In the genomic region with DNA sequence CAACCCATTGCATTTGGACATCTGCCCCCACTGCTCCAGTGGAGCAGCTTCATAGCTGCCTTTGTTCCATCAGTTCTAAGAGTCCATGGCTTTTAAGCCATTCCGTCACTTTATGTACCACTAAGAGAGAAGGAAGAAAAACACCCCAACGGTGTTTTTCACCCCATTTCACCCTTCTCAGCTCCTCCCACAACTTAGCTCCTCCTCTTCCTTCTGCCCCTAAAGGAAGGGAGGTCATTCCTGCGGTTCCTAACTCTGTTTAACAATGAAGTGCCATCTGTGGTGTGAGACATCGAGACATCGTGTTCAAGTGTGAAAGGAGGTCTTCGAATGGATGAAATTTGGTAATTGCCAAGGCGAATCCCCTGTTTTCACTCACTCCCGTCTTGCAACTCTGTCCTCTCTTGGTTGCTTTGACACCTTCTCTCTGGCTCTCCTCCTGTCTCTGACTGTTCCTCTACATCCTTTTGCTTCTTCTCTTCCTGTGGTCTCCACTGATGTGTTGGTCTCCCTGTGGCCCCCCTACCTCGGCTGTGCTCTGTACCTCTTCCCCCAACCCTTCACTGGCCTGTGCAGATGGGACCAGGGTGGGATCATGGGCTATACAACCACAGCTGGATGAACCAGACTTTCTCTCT, we compare ENCODE assay signal across 16 cellular contexts. TPM values are rescaled to one million over a fixed set of nuclear protein-coding genes. Genes with fewer than 3 reads are reported as not detected.
DNase-seq lines count a peak whose midpoint lies in the region; ATAC-seq and TF ChIP-seq lines count a peak whose summit lies in the region.
"Had no signal": no experiment of that assay in that cellular context is flagged by ENCODE, and none has a peak within 500 bp of the region (broad histone marks: within the 10 kb centered on the region; RNA-seq: fewer than 3 reads in every experiment).

No MANE protein-coding gene starts in this region.

- H3K27me3 Mint-ChIP-seq in GM23338 (ENCODE audit: insufficient read depth, low read depth, poor library complexity), result peaks cover 16% of the 10 kb centered on the region
- H3K27me3 Mint-ChIP-seq in effector memory CD8-positive, alpha-beta T cell, result peaks cover 0 to 24% of the 10 kb centered on the region in 2 donors

- H3K4me3 Mint-ChIP-seq in GM23338, result no peak overlapping the region; the same call in 2 of the 3 replicates
- peak overlapping the region; percentile 72 to 81 for H3K4me3 Mint-ChIP-seq in effector memory CD8-positive, alpha-beta T cell

- ATAC-seq in GM23338, result no peak
- ATAC-seq in effector memory CD8-positive, alpha-beta T cell (replicated peaks), result peak; percentile 53
- ATAC-seq in HG03039 (IDR thresholded peaks at IDR 0.05; ENCODE audit: unreplicated experiment), result no peak

- peaks cover 18% of the 10 kb centered on the region for H3K4me1 Mint-ChIP-seq in GM23338
- H3K4me1 Mint-ChIP-seq in effector memory CD8-positive, alpha-beta T cell (ENCODE audit: low read depth in 2 of 2), result peaks cover 18 to 23% of the 10 kb centered on the region in 2 donors

- H3K79me2 ChIP-seq in GM23338 (replicated peaks; ENCODE audit: insufficient read depth) (no peaks in the 10 kb centered on the region), Loucy (ENCODE audit: insufficient read depth, low read length) (no peaks in the 10 kb centered on the region), osteoblast (ENCODE audit: insufficient read depth, low read length) (no peaks in the 10 kb centered on the region)

- H3K27me3 ChIP-seq in GM23338 (ENCODE audit: insufficient read depth) (no peaks in the 10 kb centered on the region), Loucy (ENCODE audit: insufficient read depth, low read length, poor library complexity, severe bottlenecking) (no peaks in the 10 kb centered on the region), osteoblast (ENCODE audit: insufficient read depth, low read length) (peaks cover 11% of the 10 kb centered on the region)
- H3K27me3 ChIP-seq: Peyer's patch had no signal

- H3K9me3 ChIP-seq in Loucy (ENCODE audit: insufficient read depth, low read depth, low read length), result no peaks in the 10 kb centered on the region
- H3K9me3 ChIP-seq in osteoblast (ENCODE audit: low read depth, low read length), result no peaks in the 10 kb centered on the region
- H3K9me3 ChIP-seq: HAP-1, Peyer's patch had no signal

- DNase-seq in GM23338 (ENCODE audit: low spot score), result no peak
- peak in 1 of 3 experiments; percentile 14 for DNase-seq in effector memory CD8-positive, alpha-beta T cell
- peak; percentile 32 for DNase-seq in osteoblast (ENCODE audit: insufficient read length, low spot score, missing footprints)
- DNase-seq in NCI-H146 treated with DMSO at 0.1 percent for 48 hours (lab: John Stamatoyannopoulos, UW; ENCODE audit: unreplicated experiment), result no peak
- DNase-seq in NCI-H82 treated with DMSO at 0.1 percent for 48 hours (lab: John Stamatoyannopoulos, UW; ENCODE audit: unreplicated experiment), result no peak
- DNase-seq: ACHN, C1 segment of cervical spinal cord, DMS79 treated with DMSO at 0.1 percent for 48 hours, NCI-H1048, NCI-H146, NCI-H2081, NCI-H2171 treated with DMSO at 0.1 percent for 48 hours, Peyer's patch had no signal

- no peak overlapping the region for H3K9ac ChIP-seq in Loucy (ENCODE audit: low read depth, low read length, poor library complexity, severe bottlenecking)

- no peaks in the 10 kb centered on the region; the same call in 1 of the 2 replicates for H3K9me2 ChIP-seq in GM23338 (ENCODE audit: insufficient read depth)
- H3K9me2 ChIP-seq in Loucy (replicated peaks; ENCODE audit: low read depth, low read length), result no peaks in the 10 kb centered on the region

- H3K27ac Mint-ChIP-seq in GM23338, result no peak overlapping the region
- H3K27ac Mint-ChIP-seq in effector memory CD8-positive, alpha-beta T cell, result peak overlapping the region; percentile 62 to 84

- H3K4me3 ChIP-seq in GM23338, result no peak overlapping the region
- H3K4me3 ChIP-seq in Loucy (ENCODE audit: low read length, poor library complexity, severe bottlenecking), result no peak overlapping the region
- no peak overlapping the region for H3K4me3 ChIP-seq in osteoblast (ENCODE audit: insufficient read depth, low read length)
- H3K4me3 ChIP-seq: HAP-1, Peyer's patch had no signal

- H3K4me1 ChIP-seq in GM23338 (ENCODE audit: insufficient read depth) (peaks cover 4% of the 10 kb centered on the region; the same call in 1 of the 2 replicates), Loucy (ENCODE audit: insufficient read depth, low read length, poor library complexity, severe bottlenecking) (no peaks in the 10 kb centered on the region), osteoblast (ENCODE audit: insufficient read depth, low read length) (peaks cover 2% of the 10 kb centered on the region)
- H3K4me1 ChIP-seq: HAP-1, Peyer's patch had no signal

- H3K4me2 ChIP-seq in GM23338, result no peak overlapping the region
- no peak overlapping the region for H3K4me2 ChIP-seq in Loucy (ENCODE audit: low read depth, low read length, poor library complexity, severe bottlenecking)
- no peak overlapping the region for H3K4me2 ChIP-seq in osteoblast (ENCODE audit: insufficient read depth, low read length)

- H4K20me1 ChIP-seq in GM23338 (replicated peaks; ENCODE audit: insufficient read depth) (no peaks in the 10 kb centered on the region), Loucy (ENCODE audit: insufficient read depth, low read length, poor library complexity, severe bottlenecking) (no peaks in the 10 kb centered on the region), osteoblast (ENCODE audit: insufficient read depth, low read length) (no peaks in the 10 kb centered on the region)

- no peak for TF ChIP-seq CTCF in GM23338 (conservative IDR thresholded peaks at IDR 0.05; ENCODE audit: low read depth in 2 of 2)
- TF ChIP-seq CTCF in Loucy (conservative IDR thresholded peaks at IDR 0.05; ENCODE audit: low read length), result no peak
- TF ChIP-seq CTCF in osteoblast (IDR thresholded peaks at IDR 0.05; ENCODE audit: extremely low read depth, low read depth, low read length), result no peak

- H3K36me3 ChIP-seq in GM23338 (ENCODE audit: insufficient read depth) (no peaks in the 10 kb centered on the region), Loucy (ENCODE audit: insufficient read depth, low read length) (no peaks in the 10 kb centered on the region), osteoblast (ENCODE audit: insufficient read depth, low read length) (no peaks in the 10 kb centered on the region)
- H3K36me3 ChIP-seq: HAP-1, Peyer's patch had no signal

- H3K27ac ChIP-seq in GM23338 (ENCODE audit: low read depth) (no peak overlapping the region), osteoblast (ENCODE audit: low read depth, low read length) (no peak overlapping the region)
- H3K27ac ChIP-seq: Peyer's patch had no signal

- H3F3A ChIP-seq in GM23338 (replicated peaks; ENCODE audit: low read depth) (0 out of 2 replicates have a peak, but pooled peaks cover 3% of the 10 kb centered on the region), Loucy (ENCODE audit: low read depth) (no peaks in the 10 kb centered on the region)

- H2AFZ ChIP-seq in GM23338 (peak overlapping the region; percentile 81), Loucy (ENCODE audit: low read length) (peak overlapping the region; percentile 82), osteoblast (ENCODE audit: low read length) (no peak overlapping the region)

- no peaks in the 10 kb centered on the region for H3K36me3 Mint-ChIP-seq in GM23338 (ENCODE audit: low read depth)
- peaks cover 11% of the 10 kb centered on the region for H3K36me3 Mint-ChIP-seq in effector memory CD8-positive, alpha-beta T cell (ENCODE audit: insufficient read depth)

- no peaks in the 10 kb centered on the region; the same call in 2 of the 3 replicates for H3K9me3 Mint-ChIP-seq in GM23338
- H3K9me3 Mint-ChIP-seq in effector memory CD8-positive, alpha-beta T cell, result no peaks in the 10 kb centered on the region

TF ChIP-seq in GM23338, 12 proteins besides CTCF, POLR2A, EP300 and RAD21 (continues in another document):
- TF ChIP-seq POLR2AphosphoS5 (IDR thresholded peaks at IDR 0.05; ENCODE audit: low read depth), result no peak
- no peak for TF ChIP-seq STAT1 (IDR thresholded peaks at IDR 0.05; ENCODE audit: unreplicated experiment)
- no peak for TF ChIP-seq EZH2 (IDR thresholded peaks at IDR 0.05; ENCODE audit: low read depth, unreplicated experiment)

RNA-seq across cellular contexts. Expression of a gene that starts 23.0 kb away (rescaled TPM):
- total RNA-seq in GM23338 (2014; rRNA removed; shearing (Covaris generic)), result 0.70 TPM in 1 of 2 replicates, not detected in the other
- polyA plus RNA-seq in GM23338 (2016; fragmentation: Nextera tagmentation; extraction: Ambion mirVana), result 1.7 and 2.1 TPM in 2 replicates
- total RNA-seq in osteoblast, result 0.72 and 0.88 TPM in 2 replicates
